ENCODE assay signal across 17 cellular contexts in genomic region chr3:41033956-41034519, GRCh38.
DNase-seq lines count a peak whose midpoint lies in the region; ATAC-seq and TF ChIP-seq lines count a peak whose summit lies in the region.
"Had no signal": no experiment of that assay in that cellular context is flagged by ENCODE, and none has a peak within 500 bp of the region (broad histone marks: within the 10 kb centered on the region; RNA-seq: fewer than 3 reads in every experiment).

No MANE protein-coding gene starts in this region.

- no peaks in the 10 kb centered on the region for H3K79me1 ChIP-seq in H9 (ENCODE audit: insufficient read depth, low read depth, low read length, poor library complexity, severe bottlenecking)

- DNase-seq in H9 = peak; percentile 33
- DNase-seq in LNCaP clone FGC (ENCODE audit: low read depth) = no peak
- peak; percentile 42 for DNase-seq in esophagus muscularis mucosa (ENCODE audit: extremely low spot score)
- DNase-seq in neural progenitor cell (ENCODE audit: low spot score) = peak; percentile 3
- no peak for DNase-seq in glomerular visceral epithelial cell (ENCODE audit: extremely low spot score)
- no peak for DNase-seq in CD8-positive, alpha-beta memory T cell
- DNase-seq: C1 segment of cervical spinal cord, DND-41, HCEC 1CT, NCI-H1105, NCI-H187, NCI-H2107, NCI-H345, NCI-H524 treated with DMSO at 0.1 percent for 48 hours, T-cell had no signal

- H3K9ac ChIP-seq in H9 (ENCODE audit: extremely low read depth, insufficient read length, low read length) (no peak overlapping the region), neural progenitor cell (no peak overlapping the region)

- no peak overlapping the region for H3K18ac ChIP-seq in H9 (ENCODE audit: insufficient read length, low read depth, low read length)

- no peak overlapping the region for H2AK5ac ChIP-seq in H9 (ENCODE audit: insufficient read length, low read length)

- TF ChIP-seq POLR2A in esophagus muscularis mucosa (IDR thresholded peaks at IDR 0.05; ENCODE audit: low read depth) = no peak

- no peak overlapping the region for H2BK5ac ChIP-seq in H9 (ENCODE audit: insufficient read length, low read length)

- H3K79me2 ChIP-seq in H9 (ENCODE audit: insufficient read depth, low read length) (no peaks in the 10 kb centered on the region), neural progenitor cell (ENCODE audit: low read depth) (no peaks in the 10 kb centered on the region)

- no peak overlapping the region for H2AFZ ChIP-seq in H9 (ENCODE audit: low read length)
- H2AFZ ChIP-seq in neural progenitor cell (replicated peaks) = no peak overlapping the region

- no peaks in the 10 kb centered on the region for H3K4me1 ChIP-seq in H9 (ENCODE audit: insufficient read depth, low read length)
- peaks cover 0 to 13% (median 7%) of the 10 kb centered on the region in 4 donors for H3K4me1 ChIP-seq in esophagus muscularis mucosa
- no peaks in the 10 kb centered on the region for H3K4me1 ChIP-seq in neural progenitor cell
- no peaks in the 10 kb centered on the region for H3K4me1 ChIP-seq in CD8-positive, alpha-beta memory T cell (ENCODE audit: insufficient read depth, low read length)

- no peak overlapping the region for H3K4me3 Mint-ChIP-seq in H9
- no peak overlapping the region for H3K4me3 Mint-ChIP-seq in neural progenitor cell
- no peak overlapping the region for H3K4me3 Mint-ChIP-seq in CD8-positive, alpha-beta memory T cell
- H3K4me3 Mint-ChIP-seq: T-cell had no signal

- H3K23ac ChIP-seq in H9 (ENCODE audit: insufficient read length, low read depth, low read length) = no peak overlapping the region

- no CpG with 5 or more reads among the region's 3 CpGs for WGBS in H9 (ENCODE audit: extremely low coverage, insufficient read length, low lambda C conversion rate)
- WGBS in esophagus muscularis mucosa = 88% methylated on average over 3 of the region's 3 CpGs

- H4K8ac ChIP-seq in H9 (replicated peaks; ENCODE audit: insufficient read length, low read depth, low read length) = no peak overlapping the region

- TF ChIP-seq CTCF in H9 (conservative IDR thresholded peaks at IDR 0.05) (peak; percentile 43; the same call in 2 of the 3 replicates), LNCaP clone FGC (IDR thresholded peaks at IDR 0.05; ENCODE audit: control insufficient read depth, extremely low read depth, insufficient read depth) (0 out of 2 replicates have a peak, but pooled peaks have one; percentile 4), esophagus muscularis mucosa (IDR thresholded peaks at IDR 0.05) (no peak), neural progenitor cell (IDR thresholded peaks at IDR 0.05) (no peak)

- H3K36me3 ChIP-seq in esophagus muscularis mucosa (no peaks in the 10 kb centered on the region), neural progenitor cell (no peaks in the 10 kb centered on the region)
- H3K36me3 ChIP-seq in CD8-positive, alpha-beta memory T cell (ENCODE audit: insufficient read depth, low read length) = no peaks in the 10 kb centered on the region

- no peaks in the 10 kb centered on the region; the same call in none of the 2 replicates for H3K27me3 Mint-ChIP-seq in H9 (ENCODE audit: low read depth)
- peaks cover 4% of the 10 kb centered on the region for H3K27me3 Mint-ChIP-seq in neural progenitor cell (ENCODE audit: insufficient read depth, low read depth)
- H3K27me3 Mint-ChIP-seq in CD8-positive, alpha-beta memory T cell = peaks cover 9 to 27% of the 10 kb centered on the region in 2 donors

- H4K20me1 ChIP-seq in H9 (ENCODE audit: control insufficient read depth, insufficient read depth, insufficient read length) (no peaks in the 10 kb centered on the region), neural progenitor cell (ENCODE audit: low read depth) (no peaks in the 10 kb centered on the region)

- POLR2A ChIA-PET in CD8-positive, alpha-beta memory T cell (lab: Charles Lee) = no interaction called here

- intact Hi-C loops in esophagus muscularis mucosa (cut with DNase I) = no loop called here

- H3K9me3 Mint-ChIP-seq in H9 (peaks cover 13 to 16% of the 10 kb centered on the region in 2 experiments), neural progenitor cell (peaks cover 7% of the 10 kb centered on the region)
- H3K9me3 Mint-ChIP-seq in CD8-positive, alpha-beta memory T cell = no peaks in the 10 kb centered on the region
- H3K9me3 Mint-ChIP-seq: T-cell had no signal

- H3F3A ChIP-seq in neural progenitor cell (ENCODE audit: low read depth) = no peaks in the 10 kb centered on the region

- no peak overlapping the region for H3K4ac ChIP-seq in H9 (ENCODE audit: low read depth, low read length)

- no peak overlapping the region for H2BK15ac ChIP-seq in H9 (ENCODE audit: low read depth, low read length)

- TF ChIP-seq EP300 in esophagus muscularis mucosa (IDR thresholded peaks at IDR 0.05) = no peak

- H2BK20ac ChIP-seq in H9 (ENCODE audit: low read depth, low read length, poor library complexity, severe bottlenecking) = no peak overlapping the region

- no peak overlapping the region for H2BK120ac ChIP-seq in H9 (ENCODE audit: low read depth, low read length, poor library complexity, severe bottlenecking)

- no peak overlapping the region for H4K91ac ChIP-seq in H9 (ENCODE audit: insufficient read length, low read depth, low read length)

- no peak overlapping the region for H3K27ac Mint-ChIP-seq in H9
- peak overlapping the region; percentile 67 for H3K27ac Mint-ChIP-seq in neural progenitor cell
- no peak overlapping the region for H3K27ac Mint-ChIP-seq in CD8-positive, alpha-beta memory T cell
- H3K27ac Mint-ChIP-seq: T-cell had no signal

- no peak for ATAC-seq in HG02798 (IDR thresholded peaks at IDR 0.05; ENCODE audit: poor library complexity, unreplicated experiment)
- ATAC-seq: Right ventricle myocardium inferior, T-cell had no signal

- no peak overlapping the region for H2BK12ac ChIP-seq in H9 (ENCODE audit: insufficient read length, low read depth, low read length)

- no peak overlapping the region for H3K14ac ChIP-seq in H9 (ENCODE audit: insufficient read depth, low read length)

- H3K4me2 ChIP-seq in H9 (ENCODE audit: insufficient read depth, insufficient read length, low read length) (no peak overlapping the region), neural progenitor cell (no peak overlapping the region)

- H3K36me3 Mint-ChIP-seq in H9 (ENCODE audit: insufficient read depth in 1 of 3, low read depth in 3 of 3) (peaks cover 10 to 12% (median 11%) of the 10 kb centered on the region in 3 experiments; a peak in 6 of 7 replicates), neural progenitor cell (peaks cover 2% of the 10 kb centered on the region)
- no peaks in the 10 kb centered on the region for H3K36me3 Mint-ChIP-seq in CD8-positive, alpha-beta memory T cell
- H3K36me3 Mint-ChIP-seq: T-cell had no signal

- CTCF ChIA-PET in CD8-positive, alpha-beta memory T cell (lab: Charles Lee) = no interaction called here

- no peak overlapping the region for H3K27ac ChIP-seq in H9 (ENCODE audit: insufficient read length, low read depth, low read length)
- H3K27ac ChIP-seq in esophagus muscularis mucosa (replicated peaks in 1 of 4) = no peak overlapping the region
- no peak overlapping the region for H3K27ac ChIP-seq in neural progenitor cell
- no peak overlapping the region for H3K27ac ChIP-seq in CD8-positive, alpha-beta memory T cell (ENCODE audit: low read depth, low read length)

- H3K56ac ChIP-seq in H9 (ENCODE audit: insufficient read length, low read depth, low read length) = no peak overlapping the region

- H3K27me3 ChIP-seq in H9 (ENCODE audit: insufficient read depth, low read length) (no peaks in the 10 kb centered on the region), esophagus muscularis mucosa (no peaks in the 10 kb centered on the region), neural progenitor cell (no peaks in the 10 kb centered on the region)
- H3K27me3 ChIP-seq in CD8-positive, alpha-beta memory T cell (ENCODE audit: insufficient read depth, low read length, poor library complexity, severe bottlenecking) = no peaks in the 10 kb centered on the region

- no peaks in the 10 kb centered on the region for H3K9me3 ChIP-seq in H9 (ENCODE audit: control insufficient read depth, low read depth, low read length)
- no peaks in the 10 kb centered on the region for H3K9me3 ChIP-seq in esophagus muscularis mucosa
- H3K9me3 ChIP-seq in neural progenitor cell (ENCODE audit: low read depth) = no peaks in the 10 kb centered on the region
- H3K9me3 ChIP-seq in CD8-positive, alpha-beta memory T cell (ENCODE audit: low read length) = no peaks in the 10 kb centered on the region

- peaks cover 3% of the 10 kb centered on the region in 2 experiments; a peak in 2 of 4 replicates for H3K4me1 Mint-ChIP-seq in H9
- peaks cover 2% of the 10 kb centered on the region for H3K4me1 Mint-ChIP-seq in neural progenitor cell
- H3K4me1 Mint-ChIP-seq in CD8-positive, alpha-beta memory T cell = no peaks in the 10 kb centered on the region
- H3K4me1 Mint-ChIP-seq: T-cell had no signal

- H4K5ac ChIP-seq in H9 (ENCODE audit: insufficient read length, low read depth, low read length) = no peak overlapping the region

- no peaks in the 10 kb centered on the region for H3K23me2 ChIP-seq in H9 (ENCODE audit: insufficient read length, low read depth, low read length, poor library complexity, severe bottlenecking)

- H3K4me3 ChIP-seq in LNCaP clone FGC (ENCODE audit: low read depth, low read length) (no peak overlapping the region), esophagus muscularis mucosa (no peak overlapping the region), neural progenitor cell (no peak overlapping the region)
- no peak overlapping the region for H3K4me3 ChIP-seq in CD8-positive, alpha-beta memory T cell (ENCODE audit: low read length)

- no peak overlapping the region for H3T11ph ChIP-seq in H9 (ENCODE audit: low read length)

Comparison
In these comparisons a context has a peak if more than half of its experiments do, and no peak if none do; other contexts are left out.
1. DNase-seq: peak in H9 (single experiment), esophagus muscularis mucosa (single experiment) and neural progenitor cell (single experiment); none in LNCaP clone FGC (single experiment), glomerular visceral epithelial cell (single experiment) and CD8-positive, alpha-beta memory T cell (0 of 5).
2. CTCF ChIP-seq: peak in H9 (single experiment) and LNCaP clone FGC (single experiment); none in esophagus muscularis mucosa (0 of 3) and neural progenitor cell (single experiment).